In genomic region chr13:101978546-101979315, GRCh38 we compare ENCODE assay signal across 16 cellular contexts.
"Had no signal": no experiment of that assay in that cellular context is flagged by ENCODE, and none has a peak within 500 bp of the region (broad histone marks: within the 10 kb centered on the region; RNA-seq: fewer than 3 reads in every experiment).

No MANE protein-coding gene starts in this region.

- H3K36me3 ChIP-seq: ascending aorta, breast epithelium, left lung, neutrophil, thyroid gland had no signal

- H3K4me3 ChIP-seq: ascending aorta, breast epithelium, dorsolateral prefrontal cortex, hepatocyte, left lung, thyroid gland had no signal

- H3K27me3 ChIP-seq: ascending aorta, breast epithelium, hepatocyte, left lung, neutrophil, thyroid gland had no signal

- H3K27ac ChIP-seq: ascending aorta, breast epithelium, hepatocyte, left lung, neutrophil, parathyroid adenoma, thyroid gland had no signal

- DNase-seq: activated CD4-positive, alpha-beta T cell treated with anti-CD3 and anti-CD28 coated beads, Interleukin-2, amount 50 U/mL, for 4 hours; activated CD4-positive, CD25-positive, alpha-beta regulatory T cell treated with anti-CD3 and anti-CD28 coated beads, Interleukin-2, amount 50 U/mL, for 72 hours; activated naive CD4-positive, alpha-beta T cell treated with anti-CD3 and anti-CD28 coated beads for 36 hours; islet precursor cell; left lung; natural killer cell; stimulated activated CD4-positive, alpha-beta T cell treated with anti-CD3 and anti-CD28 coated beads, Interleukin-2, amount 100 ng/mL, for 48 hours; stimulated activated naive B cell treated with anti-CD40 and anti-IgM and Interleukin-4, amounts not matched to agents 10 μg/mL and 1 μg/mL and 100 μg/mL, for 72 hours; T1000; thyroid gland had no signal

- H3K4me1 ChIP-seq: breast epithelium, left lung, thyroid gland had no signal

- H3K9me3 ChIP-seq: ascending aorta, breast epithelium, left lung, neutrophil, thyroid gland had no signal
